Comparison of ENCODE assay signal across 11 cellular contexts in genomic region chr10:34732926-34733325, GRCh38.
DNase-seq lines count a peak whose midpoint lies in the region; ATAC-seq and TF ChIP-seq lines count a peak whose summit lies in the region.
"Had no signal": no experiment of that assay in that cellular context is flagged by ENCODE, and none has a peak within 500 bp of the region (broad histone marks: within the 10 kb centered on the region; RNA-seq: fewer than 3 reads in every experiment).

No MANE protein-coding gene starts in this region.

- H3K27me3 ChIP-seq in neuronal stem cell (ENCODE audit: control insufficient read depth in 3 of 3, insufficient read depth in 3 of 3, low read depth in 1 of 3, low read length in 3 of 3), result no peaks in the 10 kb centered on the region

- H3K18ac ChIP-seq in neuronal stem cell (ENCODE audit: low read length), result no peak overlapping the region

- H2BK120ac ChIP-seq in neuronal stem cell (ENCODE audit: low read depth, low read length), result no peak overlapping the region

- H3K14ac ChIP-seq in neuronal stem cell (ENCODE audit: low read length), result no peak overlapping the region

- no peak overlapping the region for H3K27ac ChIP-seq in neuronal stem cell (replicated peaks; ENCODE audit: low read length)

- H3K9me3 ChIP-seq in neuronal stem cell (replicated peaks in 1 of 2; ENCODE audit: control insufficient read depth in 2 of 2, insufficient read depth in 1 of 2, low read depth in 1 of 2, low read length in 2 of 2), result no peaks in the 10 kb centered on the region

- no peak overlapping the region for H2BK15ac ChIP-seq in neuronal stem cell (ENCODE audit: low read length)

- no peak overlapping the region for H3K23ac ChIP-seq in neuronal stem cell (ENCODE audit: low read depth, low read length, poor library complexity)

- peak; percentile 72 for DNase-seq in A172 (ENCODE audit: low spot score)
- peak; percentile 5 for DNase-seq in NCI-H748 treated with DMSO at 0.1 percent for 48 hours (lab: John Stamatoyannopoulos, UW)
- DNase-seq in SW480 (ENCODE audit: low spot score), result no peak
- no peak for DNase-seq in mucosa of gallbladder (ENCODE audit: low spot score)
- no peak for DNase-seq in neuronal stem cell (ENCODE audit: low spot score)
- DNase-seq: DMS153, NCI-H1092 treated with DMSO at 0.1 percent for 48 hours had no signal

- no peak overlapping the region for H4K91ac ChIP-seq in neuronal stem cell (ENCODE audit: low read depth, low read length, poor library complexity)

- no peaks in the 10 kb centered on the region for H3K36me3 ChIP-seq in neuronal stem cell (replicated peaks in 1 of 2; ENCODE audit: control insufficient read depth in 2 of 2, insufficient read depth in 2 of 2, low read length in 2 of 2)

- no peak overlapping the region for H3K4ac ChIP-seq in neuronal stem cell (ENCODE audit: low read length)

- no peak overlapping the region for H2BK12ac ChIP-seq in neuronal stem cell (ENCODE audit: low read length)

- WGBS in neuronal stem cell (ENCODE audit: extremely low coverage in 2 of 2, insufficient read length in 2 of 2, insufficient replicate concordance in 1 of 2), 2 donors, result no CpG with 5 or more reads among the region's 4 CpGs

- H2AFZ ChIP-seq in neuronal stem cell (ENCODE audit: low read length), result no peak overlapping the region

- H3K79me1 ChIP-seq in neuronal stem cell (ENCODE audit: low read depth, low read length), result peaks cover 4% of the 10 kb centered on the region

- H3K4me3 ChIP-seq in neuronal stem cell (ENCODE audit: low read length in 2 of 2), result no peak overlapping the region

- no peak overlapping the region for H3K9ac ChIP-seq in neuronal stem cell (ENCODE audit: low read depth, low read length, poor library complexity)

- no peak overlapping the region for H4K8ac ChIP-seq in neuronal stem cell (ENCODE audit: low read depth, low read length)

- H3K4me2 ChIP-seq in neuronal stem cell (ENCODE audit: insufficient read depth, low read length, poor library complexity, severe bottlenecking), result no peak overlapping the region

- peak; percentile 47 for TF ChIP-seq CTCF in GM12873 (IDR thresholded peaks at IDR 0.05; ENCODE audit: insufficient read depth, low read depth, low read length, missing control alignments)

- ATAC-seq in esophagus mucosa, result peak; percentile 30
- ATAC-seq in HG02763 (IDR thresholded peaks at IDR 0.05; ENCODE audit: unreplicated experiment), result no peak
- ATAC-seq: activated CD4-positive, CD25-positive, alpha-beta regulatory T cell treated with anti-CD3 and anti-CD28 coated beads, Interleukin-2, amount 50 U/mL, for 24 hours had no signal

- peaks cover 3 to 7% of the 10 kb centered on the region in 2 donors for H3K4me1 ChIP-seq in neuronal stem cell (ENCODE audit: control insufficient read depth in 2 of 2, insufficient read depth in 1 of 2, low read depth in 1 of 2, low read length in 2 of 2)

- H2AK5ac ChIP-seq in neuronal stem cell (ENCODE audit: low read depth, low read length), result no peak overlapping the region

- H2BK5ac ChIP-seq in neuronal stem cell (ENCODE audit: low read length), result no peak overlapping the region

Comparison
In these comparisons a context has a peak if more than half of its experiments do, and no peak if none do; other contexts are left out.
1. DNase-seq: peak in A172 (single experiment) and NCI-H748 treated with DMSO at 0.1 percent for 48 hours (single experiment); none in SW480 (single experiment), mucosa of gallbladder (single experiment) and neuronal stem cell (single experiment).